In the genomic region with DNA sequence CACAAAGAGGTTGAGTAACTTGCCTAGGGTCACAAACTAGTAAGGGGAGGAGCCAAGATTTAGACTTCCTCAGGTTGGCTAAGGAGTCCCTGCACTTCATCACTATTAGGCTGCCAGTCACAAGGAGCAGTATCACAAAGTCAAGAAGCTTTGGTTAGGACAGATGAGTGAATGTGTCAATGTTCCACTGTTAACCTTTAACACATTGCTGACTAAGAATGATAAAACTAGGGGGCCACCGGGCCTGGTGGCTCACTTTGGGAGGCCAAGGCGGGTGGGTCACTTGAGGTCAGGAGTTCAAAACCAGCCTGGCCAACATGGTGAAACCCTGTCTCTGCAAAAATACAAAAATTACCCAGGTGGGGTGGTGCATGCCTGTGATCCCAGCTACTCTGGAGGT, we compare ENCODE assay signal across 12 cellular contexts.
DNase-seq lines count a peak whose midpoint lies in the region; ATAC-seq and TF ChIP-seq lines count a peak whose summit lies in the region.
"Had no signal": no experiment of that assay in that cellular context is flagged by ENCODE, and none has a peak within 500 bp of the region (broad histone marks: within the 10 kb centered on the region; RNA-seq: fewer than 3 reads in every experiment).

No MANE protein-coding gene starts in this region.

- peak; percentile 94 for ATAC-seq in HG02759 (IDR thresholded peaks at IDR 0.05; ENCODE audit: unreplicated experiment)
- peak; percentile 83 for ATAC-seq in stimulated activated naive CD8-positive, alpha-beta T cell treated with anti-CD3 and anti-CD28 coated beads, Interleukin-15, amount 100 ng/mL, for 72 hours
- no peak for ATAC-seq in GM21360 (IDR thresholded peaks at IDR 0.05; ENCODE audit: unreplicated experiment)

- H3F3A ChIP-seq in Loucy (ENCODE audit: low read depth) = peaks cover 4% of the 10 kb centered on the region

- peaks cover 52% of the 10 kb centered on the region for H3K36me3 ChIP-seq in Loucy (ENCODE audit: insufficient read depth, low read length)

- no peaks in the 10 kb centered on the region for H3K9me2 ChIP-seq in Loucy (replicated peaks; ENCODE audit: low read depth, low read length)
- H3K9me2 ChIP-seq: SK-N-SH had no signal

- H3K27ac ChIP-seq in RWPE1 = no peak overlapping the region
- H3K27ac ChIP-seq: GM23248 had no signal

- no peak for DNase-seq in activated naive CD4-positive, alpha-beta T cell treated with anti-CD3 and anti-CD28 coated beads, Interleukin-2, amount 50 U/mL, for 16 hours
- peak in 1 of 2 donors; percentile 56 for DNase-seq in stimulated activated naive CD8-positive, alpha-beta T cell treated with anti-CD3 and anti-CD28 coated beads, Interleukin-15, amount 100 ng/mL, for 72 hours
- DNase-seq in EL = no peak
- no peak for DNase-seq in RWPE1 (ENCODE audit: low spot score)
- DNase-seq: activated gamma-delta T cell treated with Interleukin-2 at 50 U/mL for 16 hours, GM23248, mesendoderm, SK-N-SH had no signal

- peak overlapping the region; percentile 45 for H3K4me2 ChIP-seq in Loucy (ENCODE audit: low read depth, low read length, poor library complexity, severe bottlenecking)
- H3K4me2 ChIP-seq: SK-N-SH had no signal

- H3K9ac ChIP-seq in Loucy (ENCODE audit: low read depth, low read length, poor library complexity, severe bottlenecking) = no peak overlapping the region
- H3K9ac ChIP-seq: GM23248, SK-N-SH had no signal

- 0 out of 2 replicates have a peak, but pooled peaks cover 3% of the 10 kb centered on the region for H3K9me3 ChIP-seq in Loucy (ENCODE audit: insufficient read depth, low read depth, low read length)

- H3K4me1 ChIP-seq in Loucy (ENCODE audit: insufficient read depth, low read length, poor library complexity, severe bottlenecking) = peaks cover 44% of the 10 kb centered on the region

- no peak overlapping the region for H3K4me3 ChIP-seq in Loucy (ENCODE audit: low read length, poor library complexity, severe bottlenecking)
- H3K4me3 ChIP-seq: GM23248 had no signal

- peaks cover 100% of the 10 kb centered on the region for H4K20me1 ChIP-seq in Loucy (ENCODE audit: insufficient read depth, low read length, poor library complexity, severe bottlenecking)

- CTCF ChIA-PET in RWPE1 (lab: Yijun Ruan, JAX) = no interaction called here

- peak overlapping the region; percentile 66 for H3K27ac Mint-ChIP-seq in activated naive CD4-positive, alpha-beta T cell treated with anti-CD3 and anti-CD28 coated beads, Interleukin-2, amount 50 U/mL, for 24 hours
- peak overlapping the region in 1 of 2 donors; percentile 20 for H3K27ac Mint-ChIP-seq in stimulated activated naive CD8-positive, alpha-beta T cell treated with anti-CD3 and anti-CD28 coated beads, Interleukin-15, amount 100 ng/mL, for 72 hours

- H3K27me3 Mint-ChIP-seq in activated naive CD4-positive, alpha-beta T cell treated with anti-CD3 and anti-CD28 coated beads, Interleukin-2, amount 50 U/mL, for 24 hours = no peaks in the 10 kb centered on the region
- H3K27me3 Mint-ChIP-seq in stimulated activated naive CD8-positive, alpha-beta T cell treated with anti-CD3 and anti-CD28 coated beads, Interleukin-15, amount 100 ng/mL, for 72 hours = no peaks in the 10 kb centered on the region

- TF ChIP-seq CTCF in Loucy (conservative IDR thresholded peaks at IDR 0.05; ENCODE audit: low read length) (no peak), RWPE1 (conservative IDR thresholded peaks at IDR 0.05; ENCODE audit: low read depth) (no peak)

- H2AFZ ChIP-seq in Loucy (ENCODE audit: low read length) = no peak overlapping the region
- H2AFZ ChIP-seq: GM23248 had no signal

- POLR2A ChIA-PET in RWPE1 (lab: Yijun Ruan, JAX; ENCODE audit: low non-redundant PET) = no interaction called here

- H3K9me3 Mint-ChIP-seq in activated naive CD4-positive, alpha-beta T cell treated with anti-CD3 and anti-CD28 coated beads, Interleukin-2, amount 50 U/mL, for 24 hours = no peaks in the 10 kb centered on the region
- peaks cover 0 to 14% of the 10 kb centered on the region in 2 donors for H3K9me3 Mint-ChIP-seq in stimulated activated naive CD8-positive, alpha-beta T cell treated with anti-CD3 and anti-CD28 coated beads, Interleukin-15, amount 100 ng/mL, for 72 hours

- peaks cover 99% of the 10 kb centered on the region for H3K4me1 Mint-ChIP-seq in activated naive CD4-positive, alpha-beta T cell treated with anti-CD3 and anti-CD28 coated beads, Interleukin-2, amount 50 U/mL, for 24 hours
- peaks cover 100% of the 10 kb centered on the region for H3K4me1 Mint-ChIP-seq in stimulated activated naive CD8-positive, alpha-beta T cell treated with anti-CD3 and anti-CD28 coated beads, Interleukin-15, amount 100 ng/mL, for 72 hours

- H3K4me3 Mint-ChIP-seq in activated naive CD4-positive, alpha-beta T cell treated with anti-CD3 and anti-CD28 coated beads, Interleukin-2, amount 50 U/mL, for 24 hours = no peak overlapping the region
- H3K4me3 Mint-ChIP-seq in stimulated activated naive CD8-positive, alpha-beta T cell treated with anti-CD3 and anti-CD28 coated beads, Interleukin-15, amount 100 ng/mL, for 72 hours = peak overlapping the region in 1 of 2 donors; percentile 51

- H3K79me2 ChIP-seq in Loucy (ENCODE audit: insufficient read depth, low read length) = peaks cover 100% of the 10 kb centered on the region

- peaks cover 12% of the 10 kb centered on the region for H3K36me3 Mint-ChIP-seq in activated naive CD4-positive, alpha-beta T cell treated with anti-CD3 and anti-CD28 coated beads, Interleukin-2, amount 50 U/mL, for 24 hours

- H3K27me3 ChIP-seq in Loucy (ENCODE audit: insufficient read depth, low read length, poor library complexity, severe bottlenecking) = no peaks in the 10 kb centered on the region
